In the genomic region with DNA sequence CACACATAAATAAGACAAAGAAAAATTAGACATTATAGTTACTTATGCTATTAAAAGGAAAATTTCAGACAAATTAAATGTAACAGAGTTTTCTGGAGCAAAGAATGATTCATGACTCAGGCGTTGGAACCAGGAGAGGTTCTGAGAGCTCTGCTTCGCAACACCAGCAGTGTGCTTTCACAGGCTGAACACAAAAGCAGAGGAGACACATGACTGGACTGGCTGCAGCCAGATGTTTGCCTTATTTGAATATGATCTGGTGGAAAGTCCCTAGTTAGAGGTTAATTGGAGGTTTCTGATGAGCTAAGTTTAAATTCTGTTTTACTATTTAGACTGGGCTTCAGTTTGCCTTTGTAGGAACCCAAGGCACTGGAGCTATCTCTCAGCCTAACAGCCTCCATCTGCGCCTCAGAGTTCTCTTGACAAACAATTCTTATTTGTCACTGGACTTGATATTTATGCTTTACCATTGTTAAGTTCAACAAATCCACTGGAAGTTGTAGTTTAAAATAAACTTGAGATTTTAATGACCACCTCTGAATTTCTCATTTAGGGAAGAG, we compare ENCODE assay signal across 8 cellular contexts. TPM values are rescaled to one million over a fixed set of nuclear protein-coding genes. Genes with fewer than 3 reads are reported as not detected.
DNase-seq lines count a peak whose midpoint lies in the region; ATAC-seq and TF ChIP-seq lines count a peak whose summit lies in the region.

No MANE protein-coding gene starts in this region.

- DNase-seq in AG09319 (ENCODE audit: extremely low read depth, low read depth): peak; percentile 19
- DNase-seq in NCI-H69 (lab: John Stamatoyannopoulos, UW): no peak
- DNase-seq in stimulated activated CD4-positive, alpha-beta T cell treated with anti-CD3 and anti-CD28 coated beads, Interleukin-1b, Interleukin-23, amount 100 ng/mL, for 48 hours: no peak
- DNase-seq in sciatic nerve (ENCODE audit: low spot score): no peak
- no peak for DNase-seq in NOMO-1 treated with dmso at 0.1 percent for 144 hours (lab: John Stamatoyannopoulos, UW; ENCODE audit: unreplicated experiment)

- ATAC-seq in GM19328 (IDR thresholded peaks at IDR 0.05; ENCODE audit: unreplicated experiment): peak; percentile 94
- peak; percentile 91 for ATAC-seq in HG03097 (IDR thresholded peaks at IDR 0.05; ENCODE audit: low FRiP score, unreplicated experiment)
- peak; percentile 80 for ATAC-seq in esophagus mucosa
- ATAC-seq in sciatic nerve: no peak

- intact Hi-C loops in sciatic nerve (cut with DNase I): no loop called here

- no peak for TF ChIP-seq CTCF in AG09319 (IDR thresholded peaks at IDR 0.05; ENCODE audit: low read depth, low read length)

RNA-seq across cellular contexts. Expression of gene BOD1L1, which starts 16.2 kb away (rescaled TPM):
- 17.3 TPM for total RNA-seq in esophagus mucosa
- total RNA-seq in sciatic nerve: 55.2 TPM
